15 cellular contexts compared by ENCODE assay signal in genomic region chr1:189606047-189606446, GRCh38.
A peak's percentile ranks its signal among the peaks of the same experiment; 100 is the strongest.
DNase-seq lines count a peak whose midpoint lies in the region; ATAC-seq and TF ChIP-seq lines count a peak whose summit lies in the region.
"Had no signal": no experiment of that assay in that cellular context is flagged by ENCODE, and none has a peak within 500 bp of the region (broad histone marks: within the 10 kb centered on the region; RNA-seq: fewer than 3 reads in every experiment).

No MANE protein-coding gene starts in this region.

- TF ChIP-seq CTCF in mammary epithelial cell (conservative IDR thresholded peaks at IDR 0.05 in 1 of 2, IDR thresholded peaks at IDR 0.05 in 1 of 2; ENCODE audit: extremely low read depth in 1 of 2, insufficient read depth in 1 of 2, low read depth in 1 of 2, low read length in 2 of 2) (no peak), MCF 10A (IDR thresholded peaks at IDR 0.05; ENCODE audit: unreplicated experiment) (no peak), PC-3 (conservative IDR thresholded peaks at IDR 0.05; ENCODE audit: low read depth, low read length) (no peak), endodermal cell (conservative IDR thresholded peaks at IDR 0.05) (no peak)

- H3K4me1 ChIP-seq in mammary epithelial cell (ENCODE audit: insufficient read depth, low read length), result peaks cover 8% of the 10 kb centered on the region
- H3K4me1 ChIP-seq in PC-3 (ENCODE audit: insufficient read depth, low read length), result peaks cover 33% of the 10 kb centered on the region
- no peaks in the 10 kb centered on the region for H3K4me1 ChIP-seq in endodermal cell (ENCODE audit: control insufficient read depth, insufficient read depth, low read length)
- H3K4me1 ChIP-seq: BLaER1, HAP-1 had no signal

- H3K79me2 ChIP-seq in mammary epithelial cell (ENCODE audit: insufficient read depth, low read length) (no peaks in the 10 kb centered on the region), PC-3 (ENCODE audit: low read length) (no peaks in the 10 kb centered on the region)

- in situ Hi-C loops in mammary epithelial cell (cut with MboI; ENCODE audit: low sequenced_read_pairs in 2 of 2), result no loop called here

- H3K27ac Mint-ChIP-seq in MCF 10A (ENCODE audit: low read depth, unreplicated experiment), result no peak overlapping the region
- no peak overlapping the region for H3K27ac Mint-ChIP-seq in endodermal cell
- H3K27ac Mint-ChIP-seq: CD14-positive monocyte; CD4-positive, alpha-beta memory T cell; HFFc6; IgD-negative memory B cell had no signal

- peak overlapping the region; percentile 30 for H2AFZ ChIP-seq in mammary epithelial cell (ENCODE audit: low read depth, low read length)
- no peak overlapping the region for H2AFZ ChIP-seq in PC-3 (ENCODE audit: low read length)

- no peaks in the 10 kb centered on the region for H3K27me3 ChIP-seq in mammary epithelial cell (ENCODE audit: insufficient read depth, low read length)
- H3K27me3 ChIP-seq in PC-3 (ENCODE audit: low read length), result no peaks in the 10 kb centered on the region
- no peaks in the 10 kb centered on the region for H3K27me3 ChIP-seq in endodermal cell (ENCODE audit: control insufficient read depth, insufficient read depth, low read length, poor library complexity, severe bottlenecking)
- H3K27me3 ChIP-seq: BLaER1 had no signal

- 45% methylated on average over 6 of the region's 6 CpGs for WGBS in mammary epithelial cell (ENCODE audit: low coverage, missing lambda C conversion rate)
- 85 to 100% methylated on average over 3 to 6 of the region's 6 CpGs for whole genome bisulfite sequencing in endodermal cell (ENCODE audit: insufficient coverage in 1 of 2, insufficient read length in 1 of 2), 2 experiments

- intact Hi-C loops in mammary epithelial cell (cut with micrococcal nuclease) (no loop called here), MCF 10A (cut with micrococcal nuclease) (no loop called here), PC-3 (cut with micrococcal nuclease) (loop anchor here (5.0 kb wide), 1 partner anchor 174 kb away; no protein-coding TSS in a partner anchor)

- POLR2A ChIA-PET in MCF 10A (lab: Yijun Ruan, JAX), result interaction anchor here (1.7 kb wide), 1 partner anchor 8 kb away, joined by 3 read pairs; no protein-coding TSS in a partner anchor
- POLR2A ChIA-PET in PC-3 (lab: Charles Lee; ENCODE audit: unreplicated experiment), result no interaction called here

- H3F3A ChIP-seq in PC-3 (ENCODE audit: low read length, unreplicated experiment), result no peaks in the 10 kb centered on the region

- H3K4me2 ChIP-seq in mammary epithelial cell (ENCODE audit: insufficient read depth, low read depth, low read length) (no peak overlapping the region), PC-3 (ENCODE audit: low read length) (peak overlapping the region; percentile 67)
- H3K4me2 ChIP-seq: BLaER1 had no signal

- CTCF ChIA-PET in mammary epithelial cell (lab: Charles Lee; ENCODE audit: low non-redundant PET), result interaction anchor here (0.6 kb wide), 1 partner anchor 17 kb away, joined by 3 read pairs; no protein-coding TSS in a partner anchor
- CTCF ChIA-PET in MCF 10A (lab: Yijun Ruan, JAX), result no interaction called here
- CTCF ChIA-PET in PC-3 (lab: Charles Lee), result interaction anchor here (0.7 kb wide), 1 partner anchor 974 kb away, joined by 3 read pairs; no protein-coding TSS in a partner anchor

- DNase-seq in mammary epithelial cell, result no peak
- DNase-seq in MCF 10A (ENCODE audit: unreplicated experiment), result no peak
- DNase-seq in PC-3, result peak; percentile 11
- DNase-seq in kidney tubule cell (ENCODE audit: low spot score), result peak; percentile 12
- no peak for DNase-seq in NCI-H526 treated with DMSO at 0.1 percent for 48 hours (lab: John Stamatoyannopoulos, UW)
- no peak for DNase-seq in RKO (ENCODE audit: low spot score)
- no peak for DNase-seq in endodermal cell
- DNase-seq: CD4-positive, alpha-beta memory T cell; HFFc6 had no signal

- no peaks in the 10 kb centered on the region for H3K9me2 ChIP-seq in PC-3 (replicated peaks; ENCODE audit: low read length)

- BruUV-seq in mammary epithelial cell (replicated peaks; lab: Mats Ljungman, UMichigan) (no TSS peak), MCF 10A (replicated peaks; lab: Mats Ljungman, UMichigan) (no TSS peak), PC-3 (replicated peaks; lab: Mats Ljungman, UMichigan) (no TSS peak)

- no peaks in the 10 kb centered on the region for H3K36me3 Mint-ChIP-seq in MCF 10A (ENCODE audit: insufficient read depth, unreplicated experiment)
- no peaks in the 10 kb centered on the region for H3K36me3 Mint-ChIP-seq in endodermal cell (ENCODE audit: low read depth)
- H3K36me3 Mint-ChIP-seq: CD14-positive monocyte; CD4-positive, alpha-beta memory T cell; IgD-negative memory B cell had no signal

- no peak overlapping the region for H3K27ac ChIP-seq in mammary epithelial cell (ENCODE audit: insufficient read depth, low read depth, low read length)
- no peak overlapping the region for H3K27ac ChIP-seq in PC-3 (ENCODE audit: low read length)
- no peak overlapping the region for H3K27ac ChIP-seq in endodermal cell (ENCODE audit: low read depth, low read length)
- H3K27ac ChIP-seq: 22Rv1, BLaER1 had no signal

- H3K36me3 ChIP-seq in mammary epithelial cell (ENCODE audit: insufficient read depth, low read length), result no peaks in the 10 kb centered on the region
- H3K36me3 ChIP-seq in PC-3 (ENCODE audit: low read depth, low read length), result no peaks in the 10 kb centered on the region
- no peaks in the 10 kb centered on the region for H3K36me3 ChIP-seq in endodermal cell (ENCODE audit: control insufficient read depth, insufficient read depth, low read length)
- H3K36me3 ChIP-seq: BLaER1, HAP-1 had no signal

- H3K9ac ChIP-seq in mammary epithelial cell (ENCODE audit: insufficient read depth, low read length), result no peak overlapping the region
- H3K9ac ChIP-seq in PC-3 (ENCODE audit: low read length), result no peak overlapping the region
- no peak overlapping the region for H3K9ac ChIP-seq in endodermal cell (ENCODE audit: extremely low read depth, low read length, poor library complexity, severe bottlenecking)
- H3K9ac ChIP-seq: BLaER1 had no signal

- H3K4me3 ChIP-seq in mammary epithelial cell (replicated peaks in 1 of 3; ENCODE audit: insufficient read depth in 1 of 3, low read depth in 2 of 3, low read length in 3 of 3) (no peak overlapping the region), PC-3 (ENCODE audit: low read length) (peak overlapping the region; percentile 21; the same call in 1 of the 2 replicates), endodermal cell (ENCODE audit: low read length) (no peak overlapping the region)
- H3K4me3 ChIP-seq: BLaER1, HAP-1 had no signal

- H3K9me3 Mint-ChIP-seq in MCF 10A (ENCODE audit: unreplicated experiment) (no peaks in the 10 kb centered on the region), endodermal cell (no peaks in the 10 kb centered on the region)
- H3K9me3 Mint-ChIP-seq: IgD-negative memory B cell had no signal

- H3K4me3 Mint-ChIP-seq in MCF 10A (ENCODE audit: unreplicated experiment), result no peak overlapping the region
- H3K4me3 Mint-ChIP-seq in endodermal cell, result no peak overlapping the region
- H3K4me3 Mint-ChIP-seq: CD14-positive monocyte; CD4-positive, alpha-beta memory T cell; HFFc6; IgD-negative memory B cell had no signal

- dilution Hi-C loops in mammary epithelial cell (cut with HindIII; ENCODE audit: low sequenced_read_pairs), result no loop called here

- ATAC-seq in PC-3, result no peak
- ATAC-seq: HepG2 had no signal

- H3K9me3 ChIP-seq in mammary epithelial cell (replicated peaks; ENCODE audit: insufficient read depth, low read length) (peaks cover 4% of the 10 kb centered on the region), PC-3 (ENCODE audit: low read length) (no peaks in the 10 kb centered on the region), endodermal cell (ENCODE audit: control insufficient read depth, low read length) (no peaks in the 10 kb centered on the region)
- H3K9me3 ChIP-seq: BLaER1, HAP-1 had no signal

- H4K20me1 ChIP-seq in mammary epithelial cell (ENCODE audit: insufficient read depth, low read length) (no peaks in the 10 kb centered on the region), PC-3 (ENCODE audit: low read length) (no peaks in the 10 kb centered on the region)
- H4K20me1 ChIP-seq: BLaER1 had no signal

- no peaks in the 10 kb centered on the region for H3K27me3 Mint-ChIP-seq in MCF 10A (ENCODE audit: insufficient read depth, unreplicated experiment)
- no peaks in the 10 kb centered on the region for H3K27me3 Mint-ChIP-seq in endodermal cell (ENCODE audit: insufficient read depth)
- H3K27me3 Mint-ChIP-seq: CD4-positive, alpha-beta memory T cell; IgD-negative memory B cell had no signal

- peaks cover 8% of the 10 kb centered on the region for H3K4me1 Mint-ChIP-seq in MCF 10A (ENCODE audit: insufficient read depth, unreplicated experiment)
- H3K4me1 Mint-ChIP-seq in endodermal cell, result no peaks in the 10 kb centered on the region
- H3K4me1 Mint-ChIP-seq: CD14-positive monocyte; CD4-positive, alpha-beta memory T cell; IgD-negative memory B cell had no signal

Comparison
In these comparisons a context has a peak if more than half of its experiments do, and no peak if none do; other contexts are left out.
1. DNase-seq: peak in PC-3 (single experiment) and kidney tubule cell (single experiment); none in mammary epithelial cell (single experiment), MCF 10A (single experiment), NCI-H526 treated with DMSO at 0.1 percent for 48 hours (single experiment), RKO (single experiment) and endodermal cell (single experiment).